22 cellular contexts compared by ENCODE assay signal in the genomic region with DNA sequence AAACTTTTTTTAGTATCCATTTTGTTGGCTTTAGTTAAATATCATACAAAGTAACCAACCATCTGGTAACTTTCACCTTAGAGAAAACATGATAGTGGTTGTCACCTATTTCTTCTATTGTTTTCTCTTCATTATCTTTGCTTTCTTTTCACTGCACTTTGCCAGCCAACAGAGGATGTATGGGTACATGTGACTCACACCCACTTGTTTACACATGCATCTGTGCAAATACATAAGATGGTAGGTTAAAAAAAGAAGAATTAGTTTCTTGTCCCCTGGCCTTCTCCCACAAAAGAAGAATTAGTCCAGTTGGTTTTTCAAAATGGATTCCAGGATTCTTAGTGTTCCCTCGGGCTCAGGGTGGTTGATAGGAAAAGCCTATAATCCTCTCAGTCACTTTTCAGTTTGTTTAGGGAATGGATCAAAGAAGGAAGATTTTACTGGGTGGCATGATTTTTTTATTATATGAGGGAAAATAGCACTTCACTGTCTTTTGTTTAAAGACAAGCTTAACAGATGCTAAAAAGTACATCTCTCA. TPM values are rescaled to one million over a fixed set of nuclear protein-coding genes. Genes with fewer than 3 reads are reported as not detected.
DNase-seq lines count a peak whose midpoint lies in the region; ATAC-seq, FAIRE-seq and TF ChIP-seq lines count a peak whose summit lies in the region.
"Had no signal": no experiment of that assay in that cellular context is flagged by ENCODE, and none has a peak within 500 bp of the region (broad histone marks: within the 10 kb centered on the region; RNA-seq: fewer than 3 reads in every experiment).

No MANE protein-coding gene starts in this region.

- ATAC-seq in HG02981 (IDR thresholded peaks at IDR 0.05; ENCODE audit: unreplicated experiment) (no peak), pancreas (no peak)
- ATAC-seq: heart right ventricle; mucosa of descending colon; stimulated activated effector memory CD8-positive, alpha-beta T cell treated with anti-CD3 and anti-CD28 coated beads, Interleukin-12 subunit alpha, Interleukin-12 subunit beta, amount 100 ng/mL, for 72 hours; T-cell; WTC11 had no signal

- H3K27ac Mint-ChIP-seq in nephron, result peak overlapping the region; percentile 63 to 77 (median 70)
- H3K27ac Mint-ChIP-seq: stimulated activated effector memory CD8-positive, alpha-beta T cell treated with anti-CD3 and anti-CD28 coated beads, Interleukin-12 subunit alpha, Interleukin-12 subunit beta, amount 100 ng/mL, for 72 hours; T-cell; WTC11 had no signal

- H3K9me3 ChIP-seq in MG63 (no peaks in the 10 kb centered on the region), pancreas (no peaks in the 10 kb centered on the region), uterus (no peaks in the 10 kb centered on the region)
- H3K9me3 ChIP-seq: colonic mucosa, heart right ventricle, mucosa of descending colon, tibial nerve had no signal

- H3K9me3 Mint-ChIP-seq in nephron, result no peaks in the 10 kb centered on the region
- H3K9me3 Mint-ChIP-seq: stimulated activated effector memory CD8-positive, alpha-beta T cell treated with anti-CD3 and anti-CD28 coated beads, Interleukin-12 subunit alpha, Interleukin-12 subunit beta, amount 100 ng/mL, for 72 hours; T-cell; WTC11 had no signal

- H3K4me1 ChIP-seq in pancreas (no peaks in the 10 kb centered on the region), uterus (no peaks in the 10 kb centered on the region)
- H3K4me1 ChIP-seq: colonic mucosa, heart right ventricle, parathyroid adenoma had no signal

- H3K36me3 ChIP-seq in MG63 (no peaks in the 10 kb centered on the region), brain microvascular endothelial cell (replicated peaks) (no peaks in the 10 kb centered on the region), pancreas (no peaks in the 10 kb centered on the region), uterus (no peaks in the 10 kb centered on the region)
- H3K36me3 ChIP-seq: colonic mucosa, heart right ventricle, tibial nerve had no signal

- H3K27me3 Mint-ChIP-seq in nephron (ENCODE audit: low read depth), result no peaks in the 10 kb centered on the region

- intact Hi-C loops in pancreas (cut with DNase I), result no loop called here
- intact Hi-C loops in uterus (cut with DNase I; ENCODE audit: low total_unique reads), result no loop called here

- no peak for TF ChIP-seq POLR2A in uterus (IDR thresholded peaks at IDR 0.05)

- FAIRE-seq in pancreas (lab: Jason Lieb, UNC), result no peak

- H3K4me3 Mint-ChIP-seq in nephron, result no peak overlapping the region
- H3K4me3 Mint-ChIP-seq: stimulated activated effector memory CD8-positive, alpha-beta T cell treated with anti-CD3 and anti-CD28 coated beads, Interleukin-12 subunit alpha, Interleukin-12 subunit beta, amount 100 ng/mL, for 72 hours; T-cell; WTC11 had no signal

- in situ Hi-C loops in brain microvascular endothelial cell (cut with HindIII; ENCODE audit: low pct_ligation_motif_present, low sequenced_read_pairs), result no loop called here

- H3K4me1 Mint-ChIP-seq in nephron, result peaks cover 56% of the 10 kb centered on the region
- H3K4me1 Mint-ChIP-seq: stimulated activated effector memory CD8-positive, alpha-beta T cell treated with anti-CD3 and anti-CD28 coated beads, Interleukin-12 subunit alpha, Interleukin-12 subunit beta, amount 100 ng/mL, for 72 hours had no signal

- no peak overlapping the region for H3K4me3 ChIP-seq in GM12865 (ENCODE audit: low read depth, low read length)
- no peak overlapping the region for H3K4me3 ChIP-seq in MG63
- no peak overlapping the region for H3K4me3 ChIP-seq in brain microvascular endothelial cell (ENCODE audit: low read depth, low read length)
- no peak overlapping the region for H3K4me3 ChIP-seq in pancreas
- no peak overlapping the region for H3K4me3 ChIP-seq in uterus
- H3K4me3 ChIP-seq: colonic mucosa, heart right ventricle, mucosa of descending colon, tibial nerve had no signal

- WGBS in pancreas, 2 donors, result 90% methylated on average over 1 of the region's 1 CpG

- peak overlapping the region; percentile 98 for H3K27ac ChIP-seq in brain microvascular endothelial cell
- H3K27ac ChIP-seq in pancreas, result no peak overlapping the region
- H3K27ac ChIP-seq in uterus, result no peak overlapping the region
- H3K27ac ChIP-seq: C4-2B, colonic mucosa, heart right ventricle, parathyroid adenoma, tibial nerve had no signal

- no peak for TF ChIP-seq CTCF in GM12865 (IDR thresholded peaks at IDR 0.05; ENCODE audit: insufficient read depth, low read depth, low read length, missing control alignments)
- no peak for TF ChIP-seq CTCF in brain microvascular endothelial cell (IDR thresholded peaks at IDR 0.05; ENCODE audit: low read depth, low read length, missing control alignments)
- TF ChIP-seq CTCF in nephron (IDR thresholded peaks at IDR 0.05; ENCODE audit: unreplicated experiment in 3 of 3), result no peak
- TF ChIP-seq CTCF in pancreas (IDR thresholded peaks at IDR 0.05), result no peak
- no peak for TF ChIP-seq CTCF in uterus (IDR thresholded peaks at IDR 0.05)

- H3K27me3 ChIP-seq in MG63 (no peaks in the 10 kb centered on the region), brain microvascular endothelial cell (replicated peaks) (no peaks in the 10 kb centered on the region), pancreas (no peaks in the 10 kb centered on the region), uterus (no peaks in the 10 kb centered on the region)
- H3K27me3 ChIP-seq: colonic mucosa, tibial nerve had no signal

- DNase-seq in GM12865 (ENCODE audit: low read depth) (peak; percentile 15), MG63 (peak; percentile 24), brain microvascular endothelial cell (no peak), pancreas (no peak), uterus (no peak)
- DNase-seq in activated effector memory CD4-positive, alpha-beta T cell treated with Interleukin-2 at 50 U/mL for 16 hours, result no peak
- DNase-seq: activated gamma-delta T cell, aorta, colonic mucosa, DMS79 treated with DMSO at 0.1 percent for 48 hours, heart right ventricle, KBM-7, kidney glomerular epithelial cell, mucosa of descending colon, T-cell had no signal

- H3K36me3 Mint-ChIP-seq in nephron (ENCODE audit: low read depth), result no peaks in the 10 kb centered on the region
- H3K36me3 Mint-ChIP-seq: stimulated activated effector memory CD8-positive, alpha-beta T cell treated with anti-CD3 and anti-CD28 coated beads, Interleukin-12 subunit alpha, Interleukin-12 subunit beta, amount 100 ng/mL, for 72 hours; T-cell; WTC11 had no signal

RNA-seq across cellular contexts. Expression of a gene that starts 46.6 kb away (rescaled TPM):
- total RNA-seq in MG63 (2014; rRNA removed; shearing (Covaris generic); ENCODE audit: low replicate concordance), result 2.7 and 6.5 TPM in 2 replicates
- total RNA-seq in pancreas (under 1 TPM in 3 of 6 donors, not detected in 3; 0.09 to 0.35 (median 0.31) TPM), uterus (1 to 10 TPM in 1 of 4 donors, under 1 TPM in 2, not detected in 1; 0.55 to 6.9 (median 0.88) TPM)
- polyA plus RNA-seq in pancreas, result under 1 TPM; 0.11 to 0.12 TPM
- total RNA-seq: T-cell, WTC11 had no signal

Comparison
In these comparisons a context has a peak if more than half of its experiments do, and no peak if none do; other contexts are left out.
1. DNase-seq: peak in GM12865 (single experiment) and MG63 (single experiment); none in brain microvascular endothelial cell (single experiment), pancreas (0 of 6), uterus (0 of 2) and activated effector memory CD4-positive, alpha-beta T cell treated with Interleukin-2 at 50 U/mL for 16 hours (single experiment).